Comparison of ENCODE assay signal across 1 cellular context in the genomic region with DNA sequence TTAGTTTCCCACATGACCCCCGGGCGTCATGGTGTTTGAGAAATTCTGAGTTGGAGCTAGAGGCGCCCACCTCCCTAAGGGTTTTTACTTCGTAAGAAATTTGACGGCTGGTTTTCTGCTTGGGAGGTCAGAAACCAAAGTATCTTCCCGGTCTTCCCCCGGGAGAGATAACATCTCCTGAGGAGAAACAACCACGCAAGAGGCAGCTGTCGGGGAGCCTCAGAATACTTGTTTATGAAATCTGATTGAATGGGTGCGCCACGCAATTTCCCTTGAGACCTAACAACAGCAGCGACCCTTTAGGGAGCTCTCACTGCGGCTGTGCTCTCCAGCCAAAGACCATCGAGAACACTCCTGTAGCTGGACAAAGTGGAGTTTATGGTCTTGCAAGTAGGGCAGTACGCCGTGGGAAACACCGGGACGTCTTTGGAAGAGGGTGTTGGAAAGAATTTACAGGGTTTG.
TF ChIP-seq lines count a peak whose summit lies in the region.

No MANE protein-coding gene starts in this region.

TF ChIP-seq in GM12878, 131 proteins besides CTCF, POLR2A, EP300 and RAD21 (continued from another document):
- peak; percentile 74 for TF ChIP-seq MEF2B (IDR thresholded peaks at IDR 0.05; ENCODE audit: partially characterized antibody, poor library complexity, severe bottlenecking)
- TF ChIP-seq SMAD1 (IDR thresholded peaks at IDR 0.05; ENCODE audit: low read depth, partially characterized antibody): peak; percentile 17
